Comparison of ENCODE assay signal across 8 cellular contexts in the genomic region with DNA sequence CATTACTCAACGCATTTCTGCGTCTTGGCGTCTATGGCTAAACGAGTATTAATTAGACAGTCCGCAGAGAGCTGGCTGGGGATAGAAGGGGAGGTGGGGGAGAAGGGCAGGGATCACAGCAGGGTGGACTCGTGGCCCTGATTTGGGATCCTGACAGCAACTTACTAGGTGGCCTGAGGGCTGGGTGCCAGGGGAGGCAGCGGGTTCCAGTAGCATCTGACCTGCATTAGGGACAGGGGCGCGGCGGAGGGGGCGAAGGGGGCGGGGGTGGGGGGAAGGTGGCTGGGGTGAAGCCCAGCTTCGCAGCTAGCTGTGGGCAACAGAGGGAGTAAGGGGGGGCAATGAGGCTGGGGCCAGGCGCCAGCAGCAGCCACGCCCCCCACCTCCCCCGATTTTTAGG. TPM values are rescaled to one million over a fixed set of nuclear protein-coding genes. Genes with fewer than 3 reads are reported as not detected.
DNase-seq lines count a peak whose midpoint lies in the region; ATAC-seq, FAIRE-seq and TF ChIP-seq lines count a peak whose summit lies in the region.

No MANE protein-coding gene starts in this region.

- no peak overlapping the region for H3K56ac ChIP-seq in H1 (replicated peaks; ENCODE audit: insufficient read length, low read depth, low read length)

- no peak overlapping the region; the same call in 1 of the 2 replicates for H3K18ac ChIP-seq in H1 (ENCODE audit: extremely low read depth, low read length)

- POLR2A ChIA-PET in H1 (lab: Charles Lee; ENCODE audit: partially characterized antibody): no interaction called here

- H2BK20ac ChIP-seq in H1 (ENCODE audit: low read length): no peak overlapping the region

- H2AK5ac ChIP-seq in H1 (ENCODE audit: low read depth, low read length): no peak overlapping the region

- H3K4me2 ChIP-seq in H1 (ENCODE audit: insufficient read depth in 1 of 2, low read depth in 2 of 2, low read length in 2 of 2): peak overlapping the region; percentile 70 to 78

- H3K27ac ChIP-seq in cardiac muscle cell (no peak overlapping the region), H1 (ENCODE audit: low read depth, low read length) (no peak overlapping the region), muscle layer of duodenum (ENCODE audit: low read length) (peak overlapping the region; percentile 60)

- H4K5ac ChIP-seq in H1 (ENCODE audit: insufficient read length, low read depth, low read length): no peak overlapping the region

- TF ChIP-seq POLR2A in H1 (IDR thresholded peaks at IDR 0.05; ENCODE audit: control extremely low read depth in 1 of 2, low read depth in 2 of 2, low read length in 2 of 2): no peak

- TF ChIP-seq CTCF in cardiac muscle cell (IDR thresholded peaks at IDR 0.05; ENCODE audit: low read depth, low read length) (no peak), H1 (IDR thresholded peaks at IDR 0.05; ENCODE audit: control extremely low read depth in 1 of 3, insufficient read depth in 1 of 3, low read depth in 1 of 3, low read length in 3 of 3) (no peak)

- H3K27me3 ChIP-seq in cardiac muscle cell (peaks cover 56% of the 10 kb centered on the region), H1 (replicated peaks in 1 of 4; ENCODE audit: control insufficient read depth in 3 of 4, extremely low read depth in 1 of 4, insufficient read depth in 3 of 4, low read length in 3 of 4) (peaks cover 0 to 31% (median 22%) of the 10 kb centered on the region in 4 experiments; a peak in 6 of 7 replicates), muscle layer of duodenum (ENCODE audit: low read depth, low read length) (no peaks in the 10 kb centered on the region)

- H3K4me1 ChIP-seq in cardiac muscle cell (ENCODE audit: low read depth): no peaks in the 10 kb centered on the region
- peaks cover 0 to 7% (median 4%) of the 10 kb centered on the region in 4 experiments; a peak in 4 of 7 replicates for H3K4me1 ChIP-seq in H1 (replicated peaks in 1 of 4; ENCODE audit: control insufficient read depth in 3 of 4, insufficient read depth in 4 of 4, low read length in 3 of 4)
- H3K4me1 ChIP-seq in muscle layer of duodenum (ENCODE audit: control insufficient read depth in 1 of 2, insufficient read depth in 2 of 2, low read length in 2 of 2): peaks cover 4 to 23% of the 10 kb centered on the region in 2 donors

- CTCF ChIA-PET in H1 (lab: Charles Lee; ENCODE audit: partially characterized antibody): interaction anchor here (0.9 to 7.0 kb wide), 14 partner anchors 9 to 200 kb away, joined by 3 to 81 read pairs (median 4); no protein-coding TSS in a partner anchor

- TF ChIP-seq RAD21 in H1 (IDR thresholded peaks at IDR 0.05 in 1 of 2, conservative IDR thresholded peaks at IDR 0.05 in 1 of 2; ENCODE audit: low read depth in 2 of 2, low read length in 2 of 2): no peak

- TF ChIP-seq EP300 in H1 (IDR thresholded peaks at IDR 0.05; ENCODE audit: borderline replicate concordance in 1 of 2, low read depth in 2 of 2, low read length in 2 of 2): no peak

- H2AFZ ChIP-seq in H1 (ENCODE audit: low read length): no peak overlapping the region

- H3K9me3 ChIP-seq in cardiac muscle cell (ENCODE audit: low read depth) (no peaks in the 10 kb centered on the region), H1 (ENCODE audit: insufficient read depth in 2 of 2, low read depth in 1 of 2, low read length in 1 of 2) (no peaks in the 10 kb centered on the region), muscle layer of duodenum (ENCODE audit: control insufficient read depth in 1 of 2, low read length in 2 of 2) (no peaks in the 10 kb centered on the region)

- H3K23ac ChIP-seq in H1 (ENCODE audit: insufficient read length): no peak overlapping the region

- H3K9ac ChIP-seq in H1 (replicated peaks in 1 of 4; ENCODE audit: extremely low read depth in 1 of 4, low read depth in 3 of 4, low read length in 3 of 4): no peak overlapping the region

- peaks cover 12% of the 10 kb centered on the region; the same call in 1 of the 2 replicates for H3K23me2 ChIP-seq in H1 (ENCODE audit: low read depth, low read length)

- no peak overlapping the region for H2BK15ac ChIP-seq in H1 (ENCODE audit: low read length)

- no peak overlapping the region for H2BK120ac ChIP-seq in H1 (replicated peaks; ENCODE audit: low read depth, low read length)

- H4K20me1 ChIP-seq in H1 (replicated peaks in 1 of 2; ENCODE audit: control insufficient read depth in 1 of 2, insufficient read depth in 2 of 2, low read length in 2 of 2): peaks cover 0 to 4% of the 10 kb centered on the region in 2 experiments

- peak in 1 of 2 donors; percentile 18 for DNase-seq in cardiac muscle cell (ENCODE audit: low read depth in 1 of 2, low spot score in 1 of 2)
- no peak for DNase-seq in Right ventricle myocardium inferior (ENCODE audit: missing footprints)
- no peak for DNase-seq in H1 (ENCODE audit: low read depth in 1 of 2, low spot score in 2 of 2)
- no peak for DNase-seq in NAMALWA (ENCODE audit: low spot score)
- no peak for DNase-seq in 8988T

- H3K36me3 ChIP-seq in cardiac muscle cell (no peaks in the 10 kb centered on the region), H1 (ENCODE audit: control insufficient read depth in 2 of 4, insufficient read depth in 4 of 4, low read length in 3 of 4) (no peaks in the 10 kb centered on the region), muscle layer of duodenum (ENCODE audit: control insufficient read depth in 1 of 2, insufficient read depth in 2 of 2, low read length in 2 of 2) (no peaks in the 10 kb centered on the region)

- no peak overlapping the region for H4K8ac ChIP-seq in H1 (ENCODE audit: extremely low read depth, insufficient read depth, low read length)

- no peak overlapping the region for H3K14ac ChIP-seq in H1 (ENCODE audit: insufficient read length)

- H4K91ac ChIP-seq in H1 (replicated peaks; ENCODE audit: insufficient read length, low read length): no peak overlapping the region

- H3K79me2 ChIP-seq in H1 (ENCODE audit: control insufficient read depth in 1 of 2, insufficient read depth in 2 of 2, low read length in 2 of 2): no peaks in the 10 kb centered on the region

- H3K79me1 ChIP-seq in H1 (ENCODE audit: low read depth, low read length): no peaks in the 10 kb centered on the region

- no peak for FAIRE-seq in H1 (lab: Jason Lieb, UNC)

- intact Hi-C loops in Right ventricle myocardium inferior (cut with DNase I): loop anchor here (5.0 kb wide), 1 partner anchor 40 kb away; no protein-coding TSS in a partner anchor

- 18% methylated on average over 10 of the region's 16 CpGs; no CpG with 5 or more reads in 1 of the 2 experiments for WGBS in H1 (ENCODE audit: extremely low coverage in 1 of 2, insufficient coverage in 1 of 2, insufficient read length in 1 of 2, insufficient replicate concordance in 2 of 2, low coverage in 1 of 2, low lambda C conversion rate in 2 of 2, missing lambda C conversion rate in 1 of 2), 2 experiments

- no peak overlapping the region for H2BK12ac ChIP-seq in H1 (ENCODE audit: low read depth, low read length)

- H2BK5ac ChIP-seq in H1 (ENCODE audit: low read depth, low read length): no peak overlapping the region

- H3K4me3 ChIP-seq in cardiac muscle cell: peak overlapping the region; percentile 58
- peak overlapping the region; percentile 56 to 96 (median 66); a peak in 6 of 8 replicates for H3K4me3 ChIP-seq in H1 (ENCODE audit: extremely low read depth in 1 of 4, insufficient read depth in 2 of 4, low read depth in 3 of 4, low read length in 4 of 4)
- H3K4me3 ChIP-seq in muscle layer of duodenum (ENCODE audit: low read depth in 1 of 2, low read length in 2 of 2): peak overlapping the region in 1 of 2 donors; percentile 69

- no peak overlapping the region for H3K4ac ChIP-seq in H1 (replicated peaks; ENCODE audit: insufficient read length, low read depth, low read length)

- ATAC-seq in Right ventricle myocardium inferior: no peak
- no peak for ATAC-seq in HG02938 (IDR thresholded peaks at IDR 0.05; ENCODE audit: unreplicated experiment)
- no peak for ATAC-seq in GM21515 (IDR thresholded peaks at IDR 0.05; ENCODE audit: unreplicated experiment)

TF ChIP-seq in H1, 55 proteins besides CTCF, POLR2A, EP300 and RAD21:
- TF ChIP-seq TCF12 (IDR thresholded peaks at IDR 0.05; ENCODE audit: low read depth, low read length) (no peak), CHD2 (IDR thresholded peaks at IDR 0.05; ENCODE audit: low read length) (no peak), SIN3A (conservative IDR thresholded peaks at IDR 0.05 in 1 of 2, IDR thresholded peaks at IDR 0.05 in 1 of 2; ENCODE audit: low read depth in 1 of 2, low read length in 2 of 2) (no peak)

RNA-seq across cellular contexts. Expression of a gene that starts 1.0 kb away (rescaled TPM):
- total RNA-seq in cardiac muscle cell: 8.1 and 17.5 TPM in 2 replicates
- polyA plus RNA-seq in cardiac muscle cell: 8.8 and 10.4 TPM in 2 replicates
- 14.5 TPM for total RNA-seq in Right ventricle myocardium inferior
- 8.1 and 9.9 TPM in 2 replicates for total RNA-seq in H1 (2021; fragmentation: NEBNext Ultra II Directional; extraction: Animal tissue kit (Norgen Biotek cat#: 25700))
- polyA plus RNA-seq in H1 (2011; rRNA removed): 10.9 and 12.2 TPM in 2 replicates
- polyA plus RNA-seq in H1 (2011; cell fraction: cytosol; rRNA removed): 8.9 TPM
- polyA plus RNA-seq in H1 (2011; cell fraction: nucleus; rRNA removed): 10.9 TPM
- 8.6 to 10.5 TPM (median 9.6 TPM) in 4 replicates for polyA plus RNA-seq in H1 (2012, experiment 1 of 2)
- polyA plus RNA-seq in H1 (2012, experiment 2 of 2): 8.1 TPM
- 12.5 TPM for polyA plus RNA-seq in H1 (2013, experiment 1 of 2)
- polyA plus RNA-seq in H1 (2013, experiment 2 of 2): 13.6 TPM
- polyA minus RNA-seq in H1 (2011; rRNA and poly(A)+ RNA removed): 11.9 and 13.3 TPM in 2 replicates
- polyA minus RNA-seq in H1 (2011; cell fraction: cytosol; rRNA and poly(A)+ RNA removed): 7.4 TPM
- 6.3 TPM for polyA minus RNA-seq in H1 (2011; cell fraction: nucleus; rRNA and poly(A)+ RNA removed)
